In the genomic region with DNA sequence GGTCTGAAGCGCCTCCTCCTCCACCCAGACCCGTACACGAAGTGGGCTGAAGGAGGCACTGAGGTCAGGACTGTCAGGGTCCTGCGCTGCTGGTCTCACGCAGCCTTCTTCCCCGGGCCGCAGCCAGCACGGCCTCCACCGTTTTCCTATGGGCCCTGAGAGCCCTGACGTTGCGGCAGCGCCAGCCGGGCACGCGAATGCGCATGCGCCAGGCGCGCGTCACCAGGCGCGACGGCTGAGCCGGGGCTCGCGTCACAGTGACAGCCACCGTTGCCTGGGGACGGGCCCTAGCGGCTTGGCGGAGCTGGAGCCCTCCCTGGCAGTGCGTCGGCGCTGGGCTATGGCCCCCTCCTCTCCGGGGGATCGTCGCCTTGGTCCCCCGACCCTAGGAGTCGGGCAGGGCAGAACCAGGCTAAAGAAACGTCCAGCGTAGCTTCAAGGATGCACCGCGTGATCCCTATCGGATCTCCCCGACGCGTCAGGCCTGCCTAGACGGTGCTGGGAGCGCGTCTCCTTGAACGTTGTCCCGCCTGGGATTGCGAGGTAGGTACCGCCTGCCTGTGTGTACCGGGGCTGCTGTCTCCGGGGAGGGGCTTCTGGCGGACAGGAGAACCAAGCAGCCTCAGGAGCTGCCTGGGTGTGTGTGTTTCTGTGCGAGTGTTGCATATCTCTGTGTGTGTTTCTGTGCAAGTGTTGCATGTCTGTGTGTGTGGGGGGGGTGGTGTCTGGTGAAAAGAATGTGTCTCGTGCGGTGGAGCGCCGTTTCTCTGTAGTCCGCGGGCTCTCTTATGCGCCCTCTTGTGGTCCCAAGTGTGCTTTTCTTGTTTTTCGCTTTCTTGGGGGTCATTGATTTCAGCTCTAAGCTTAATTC, we compare ENCODE assay signal across 8 cellular contexts. TPM values are rescaled to one million over a fixed set of nuclear protein-coding genes. Genes with fewer than 3 reads are reported as not detected.
DNase-seq lines count a peak whose midpoint lies in the region; ATAC-seq and TF ChIP-seq lines count a peak whose summit lies in the region.

No MANE protein-coding gene starts in this region.

- DNase-seq in AG04450 (ENCODE audit: low read depth, low spot score): peak; percentile 7
- DNase-seq in H7: peak; percentile 29
- peak; percentile 60 for DNase-seq in activated CD4-positive, CD25-positive, alpha-beta regulatory T cell treated with anti-CD3 and anti-CD28 coated beads, Interleukin-2, amount 50 U/mL, for 72 hours
- peak; percentile 73 to 75 for DNase-seq in erythroblast (lab: John Stamatoyannopoulos, UW)
- DNase-seq in prostate gland (ENCODE audit: low spot score): no peak
- no peak for DNase-seq in NCI-H2107 (lab: John Stamatoyannopoulos, UW)
- no peak for DNase-seq in DMS79 treated with DMSO at 0.1 percent for 48 hours (lab: John Stamatoyannopoulos, UW)

- TF ChIP-seq POLR2A in erythroblast (IDR thresholded peaks at IDR 0.05; ENCODE audit: low read length): no peak
- no peak for TF ChIP-seq POLR2A in prostate gland (IDR thresholded peaks at IDR 0.05)

- H3K27me3 ChIP-seq in AG04450 (ENCODE audit: control insufficient read depth, insufficient read depth, low read length) (no peaks in the 10 kb centered on the region), H7 (ENCODE audit: control insufficient read depth, insufficient read depth, low read length) (no peaks in the 10 kb centered on the region), prostate gland (replicated peaks; ENCODE audit: insufficient read depth) (no peaks in the 10 kb centered on the region)

- H3K4me3 ChIP-seq in AG04450 (ENCODE audit: low read depth, low read length): peak overlapping the region; percentile 76
- no peak overlapping the region for H3K4me3 ChIP-seq in H7 (ENCODE audit: insufficient read depth, low read depth, low read length)
- peak overlapping the region; percentile 10 to 32 for H3K4me3 ChIP-seq in prostate gland

- POLR2A ChIA-PET in AG04450 (lab: Yijun Ruan, JAX): no interaction called here

- TF ChIP-seq CTCF in AG04450 (IDR thresholded peaks at IDR 0.05; ENCODE audit: low read depth, low read length) (peak; percentile 49), prostate gland (IDR thresholded peaks at IDR 0.05) (no peak)

- CTCF ChIA-PET in AG04450 (lab: Charles Lee): interaction anchor here (0.8 to 0.9 kb wide), 2 partner anchors 34 to 169 kb away, joined by 3 to 4 read pairs; no protein-coding TSS in a partner anchor

- H3K27ac ChIP-seq in AG04450 (ENCODE audit: low read depth, low read length) (peak overlapping the region; percentile 52), prostate gland (no peak overlapping the region)

- H3K4me1 ChIP-seq in prostate gland (replicated peaks): no peaks in the 10 kb centered on the region

- H3K36me3 ChIP-seq in H7 (replicated peaks; ENCODE audit: control insufficient read depth, insufficient read depth, low read length): no peaks in the 10 kb centered on the region
- no peaks in the 10 kb centered on the region for H3K36me3 ChIP-seq in prostate gland

- no peak for ATAC-seq in GM21423 (IDR thresholded peaks at IDR 0.05; ENCODE audit: unreplicated experiment)

- 5% methylated on average over 35 of the region's 65 CpGs for WGBS in prostate gland

- H3K9me3 ChIP-seq in AG04450 (ENCODE audit: control insufficient read depth, insufficient read depth, low read length): peaks cover 66% of the 10 kb centered on the region
- H3K9me3 ChIP-seq in prostate gland: no peaks in the 10 kb centered on the region

- intact Hi-C loops in prostate gland (cut with DNase I): no loop called here

RNA-seq across cellular contexts. Expression of a gene that starts 43.2 kb away (rescaled TPM):
- polyA plus RNA-seq in AG04450 (2011; rRNA removed): 1.6 and 2.2 TPM in 2 replicates
- polyA minus RNA-seq in AG04450 (2011; rRNA and poly(A)+ RNA removed): 1.3 and 4.0 TPM in 2 replicates
- total RNA-seq in H7 (2014; rRNA removed; shearing (Covaris generic)): 2.0 and 10.2 TPM in 2 replicates
- 10 to 100 TPM in 1 of 2 donors, 1 to 10 TPM in 1; 4.5 to 34.2 TPM for total RNA-seq in prostate gland

RNA-seq across cellular contexts. Expression of a gene that starts 43.3 kb away (rescaled TPM):
- 0.41 and 0.48 TPM in 2 replicates for polyA plus RNA-seq in AG04450 (2011; rRNA removed)
- 0.26 and 0.69 TPM in 2 replicates for polyA minus RNA-seq in AG04450 (2011; rRNA and poly(A)+ RNA removed)
- total RNA-seq in H7 (2014; rRNA removed; shearing (Covaris generic)): not detected in 2 replicates
- 1 to 10 TPM; 2.9 to 3.1 TPM for total RNA-seq in prostate gland

RNA-seq across cellular contexts. Expression of a gene that starts 44.6 kb away (rescaled TPM):
- 0.87 and 1.5 TPM in 2 replicates for polyA plus RNA-seq in AG04450 (2011; rRNA removed)
- 1.2 and 2.2 TPM in 2 replicates for polyA minus RNA-seq in AG04450 (2011; rRNA and poly(A)+ RNA removed)
- total RNA-seq in H7 (2014; rRNA removed; shearing (Covaris generic)): 2.1 and 5.7 TPM in 2 replicates
- 10 to 100 TPM in 1 of 2 donors, 1 to 10 TPM in 1; 5.1 to 13.3 TPM for total RNA-seq in prostate gland

Comparison
In these comparisons a context has a peak if more than half of its experiments do, and no peak if none do; other contexts are left out.
1. DNase-seq: peak in AG04450 (single experiment), H7 (single experiment), activated CD4-positive, CD25-positive, alpha-beta regulatory T cell treated with anti-CD3 and anti-CD28 coated beads, Interleukin-2, amount 50 U/mL, for 72 hours (single experiment) and erythroblast (2 of 2); none in prostate gland (single experiment), NCI-H2107 (single experiment) and DMS79 treated with DMSO at 0.1 percent for 48 hours (single experiment).